ENCODE assay signal across 8 cellular contexts in genomic region chr5:90410178-90410762, GRCh38. TPM values are rescaled to one million over a fixed set of nuclear protein-coding genes. Genes with fewer than 3 reads are reported as not detected.
A peak's percentile ranks its signal among the peaks of the same experiment; 100 is the strongest.
DNase-seq lines count a peak whose midpoint lies in the region; ATAC-seq and TF ChIP-seq lines count a peak whose summit lies in the region.

No MANE protein-coding gene starts in this region.

- intact Hi-C loops in heart right ventricle (cut with DNase I), result no loop called here
- intact Hi-C loops in cardiac septum (cut with DNase I), result loop anchor here (5.0 kb wide), 1 partner anchor 62 kb away; the partner anchor contains the start of genes MBLAC2 and POLR3G
- intact Hi-C loops in ascending aorta (cut with DNase I), result loop anchor here (5.0 kb wide), 1 partner anchor 1748 kb away; no protein-coding TSS in a partner anchor
- intact Hi-C loops in uterus (cut with DNase I; ENCODE audit: low total_unique reads), result loop anchor here (10.0 kb wide), 1 partner anchor 125 kb away; no protein-coding TSS in a partner anchor

- TF ChIP-seq POLR2A in uterus (IDR thresholded peaks at IDR 0.05), result no peak

- WGBS in heart right ventricle, 2 donors, result 1 to 2% methylated on average over 10 of the region's 10 CpGs
- under 1% methylated on average over 10 of the region's 10 CpGs for WGBS in liver

- H3K27me3 ChIP-seq in heart right ventricle (no peaks in the 10 kb centered on the region), ascending aorta (no peaks in the 10 kb centered on the region), liver (ENCODE audit: control insufficient read depth in 4 of 4, insufficient read depth in 4 of 4, low read length in 3 of 4) (no peaks in the 10 kb centered on the region), uterus (no peaks in the 10 kb centered on the region)

- ATAC-seq in heart right ventricle (no peak), GM18909 (IDR thresholded peaks at IDR 0.05; ENCODE audit: poor library complexity, unreplicated experiment) (no peak), GM19324 (IDR thresholded peaks at IDR 0.05; ENCODE audit: low FRiP score, unreplicated experiment) (no peak), HG02970 (IDR thresholded peaks at IDR 0.05; ENCODE audit: low FRiP score, unreplicated experiment) (no peak)

- no peak for DNase-seq in heart right ventricle
- no peak for DNase-seq in cardiac septum (ENCODE audit: low spot score)
- no peak for DNase-seq in ascending aorta (ENCODE audit: low spot score in 2 of 2)
- no peak for DNase-seq in uterus

- H3K4me3 ChIP-seq in heart right ventricle (peak overlapping the region; percentile 47 to 97 (median 81)), ascending aorta (peak overlapping the region; percentile 72 to 89), liver (ENCODE audit: low read depth in 1 of 3, low read length in 3 of 3) (peak overlapping the region; percentile 66 to 99 (median 91)), uterus (peak overlapping the region; percentile 62 to 64)

- no peak for TF ChIP-seq RAD21 in liver (IDR thresholded peaks at IDR 0.05)

- no peak for TF ChIP-seq CTCF in heart right ventricle (IDR thresholded peaks at IDR 0.05)
- TF ChIP-seq CTCF in ascending aorta (IDR thresholded peaks at IDR 0.05), result no peak
- no peak for TF ChIP-seq CTCF in liver (IDR thresholded peaks at IDR 0.05; ENCODE audit: low read depth, low read length, missing input control)
- peak in 2 of 4 experiments; percentile 3 to 33 for TF ChIP-seq CTCF in uterus (IDR thresholded peaks at IDR 0.05)

- H3K9me3 ChIP-seq in heart right ventricle, result no peaks in the 10 kb centered on the region
- H3K9me3 ChIP-seq in ascending aorta, result no peaks in the 10 kb centered on the region
- H3K9me3 ChIP-seq in liver (ENCODE audit: control insufficient read depth in 4 of 4, low read length in 3 of 4), result no peaks in the 10 kb centered on the region
- H3K9me3 ChIP-seq in uterus, result no peaks in the 10 kb centered on the region

- peak overlapping the region; percentile 98 to 99 for H3K9ac ChIP-seq in liver (ENCODE audit: low read depth in 1 of 2, low read length in 2 of 2)

- H3K4me1 ChIP-seq in heart right ventricle (peaks cover 0 to 35% (median 11%) of the 10 kb centered on the region in 9 donors), ascending aorta (peaks cover 0 to 5% of the 10 kb centered on the region in 2 donors), liver (ENCODE audit: control insufficient read depth in 4 of 4, insufficient read depth in 4 of 4, low read length in 3 of 4) (peaks cover 4 to 15% (median 8%) of the 10 kb centered on the region in 4 donors), uterus (no peaks in the 10 kb centered on the region)

- H3K27ac ChIP-seq in heart right ventricle, result peak overlapping the region; percentile 82 to 97 (median 93)
- H3K27ac ChIP-seq in ascending aorta, result peak overlapping the region; percentile 74 to 95
- H3K27ac ChIP-seq in liver (ENCODE audit: low read depth in 1 of 2, low read length in 2 of 2), result peak overlapping the region; percentile 89 to 91
- H3K27ac ChIP-seq in uterus, result peak overlapping the region; percentile 93 to 94

- H3K36me3 ChIP-seq in heart right ventricle, result peaks cover 0 to 22% (median 0%) of the 10 kb centered on the region in 9 donors
- peaks cover 0 to 6% of the 10 kb centered on the region in 2 donors for H3K36me3 ChIP-seq in ascending aorta
- H3K36me3 ChIP-seq in liver (ENCODE audit: control insufficient read depth in 4 of 4, insufficient read depth in 3 of 4, low read depth in 1 of 4, low read length in 3 of 4), result no peaks in the 10 kb centered on the region
- H3K36me3 ChIP-seq in uterus, result no peaks in the 10 kb centered on the region

TF ChIP-seq in liver, 16 proteins besides CTCF, POLR2A, EP300 and RAD21:
- TF ChIP-seq ATF3 (IDR thresholded peaks at IDR 0.05), result no peak
- peak; percentile 60 for TF ChIP-seq TAF1 (conservative IDR thresholded peaks at IDR 0.05)
- peak; percentile 45 for TF ChIP-seq YY1 (IDR thresholded peaks at IDR 0.05)

RNA-seq across cellular contexts. Expression of gene CETN3, which starts 0.7 kb away (rescaled TPM):
- total RNA-seq in heart right ventricle (10 to 100 TPM; 17.2 to 26.6 (median 21.3) TPM), cardiac septum (16.0 TPM), ascending aorta (36.7 TPM), liver (1 to 10 TPM; 2.8 to 9.4 TPM), uterus (10 to 100 TPM; 16.8 to 80.4 (median 57.6) TPM)
- polyA plus RNA-seq in heart right ventricle (10 to 100 TPM; 14.4 to 18.4 TPM), liver (1 to 10 TPM; 6.2 to 7.5 TPM)

Comparison
In these comparisons a context has a peak if more than half of its experiments do, and no peak if none do; other contexts are left out.
1. intact Hi-C loops: an anchor here in cardiac septum (5.0 kb wide), ascending aorta (5.0 kb wide) and uterus (10.0 kb wide); none called in heart right ventricle.